In genomic region chr1:31412732-31413404, GRCh38 we compare ENCODE assay signal across 1 cellular context.
TF ChIP-seq lines count a peak whose summit lies in the region.

Gene SERINC2, plus strand, starts transcription at chr1:31413213. Its CDS starts 53 bp downstream, at chr1:31413266.

TF ChIP-seq in IMR-90, 13 proteins besides CTCF, POLR2A, EP300 and RAD21 (continued from another document):
- TF ChIP-seq USF2 (IDR thresholded peaks at IDR 0.05; ENCODE audit: low read depth, low read length) (no peak), MXI1 (IDR thresholded peaks at IDR 0.05; ENCODE audit: borderline replicate concordance, low read depth, low read length) (no peak), NFE2L2 (IDR thresholded peaks at IDR 0.05; ENCODE audit: low read depth, low read length) (no peak)
